In genomic region chr2:33108483-33109443, GRCh38 we compare ENCODE assay signal across 12 cellular contexts.
DNase-seq lines count a peak whose midpoint lies in the region; ATAC-seq and TF ChIP-seq lines count a peak whose summit lies in the region.
"Had no signal": no experiment of that assay in that cellular context is flagged by ENCODE, and none has a peak within 500 bp of the region (broad histone marks: within the 10 kb centered on the region; RNA-seq: fewer than 3 reads in every experiment).

No MANE protein-coding gene starts in this region.

- peak in 3 of 4 donors; percentile 28 to 54 (median 35) for ATAC-seq in psoas muscle
- no peak for ATAC-seq in activated T-cell treated with anti-CD3 and anti-CD28 coated beads, Interleukin-2, amount 50 U/mL, for 72 hours (replicated peaks in 1 of 2)
- ATAC-seq: activated naive CD8-positive, alpha-beta T cell treated with anti-CD3 and anti-CD28 coated beads, Interleukin-2, amount 50 U/mL, for 24 hours had no signal

- no peaks in the 10 kb centered on the region for H3K4me1 Mint-ChIP-seq in activated T-cell treated with anti-CD3 and anti-CD28 coated beads, Interleukin-2, amount 50 U/mL, for 72 hours (ENCODE audit: low read depth)
- H3K4me1 Mint-ChIP-seq: activated naive CD8-positive, alpha-beta T cell treated with anti-CD3 and anti-CD28 coated beads, Interleukin-2, amount 50 U/mL, for 24 hours had no signal

- intact Hi-C loops in psoas muscle (cut with DNase I), result no loop called here

- 71 to 85% (median 74%) methylated on average over 11 of the region's 11 CpGs for WGBS in psoas muscle, 3 donors

- H3K4me3 Mint-ChIP-seq in activated T-cell treated with anti-CD3 and anti-CD28 coated beads, Interleukin-2, amount 50 U/mL, for 72 hours, result no peak overlapping the region
- H3K4me3 Mint-ChIP-seq: activated naive CD8-positive, alpha-beta T cell treated with anti-CD3 and anti-CD28 coated beads, Interleukin-2, amount 50 U/mL, for 24 hours; CD4-positive, alpha-beta T cell had no signal

- H3K27me3 ChIP-seq in psoas muscle (ENCODE audit: insufficient read depth in 3 of 3, low read length in 2 of 3), result no peaks in the 10 kb centered on the region

- DNase-seq in EL (peak; percentile 46), amniotic epithelial cell (ENCODE audit: low read depth) (peak; percentile 56), glomerular visceral epithelial cell (ENCODE audit: extremely low spot score) (peak; percentile 6), psoas muscle (no peak), NOMO-1 (lab: John Stamatoyannopoulos, UW; ENCODE audit: unreplicated experiment in 2 of 2) (no peak), NCI-H526 (lab: John Stamatoyannopoulos, UW) (no peak), SW 1271 (lab: John Stamatoyannopoulos, UW) (no peak)
- DNase-seq in activated T-cell treated with anti-CD3 and anti-CD28 coated beads, Interleukin-2, amount 50 U/mL, for 72 hours, result no peak
- DNase-seq: activated naive CD8-positive, alpha-beta T cell treated with anti-CD3 and anti-CD28 coated beads, Interleukin-2, amount 50 U/mL, for 24 hours; CD4-positive, alpha-beta T cell; NCI-H1092; T-helper 1 cell had no signal

- H3K4me1 ChIP-seq in psoas muscle, result no peaks in the 10 kb centered on the region

- H3K36me3 ChIP-seq in psoas muscle (ENCODE audit: insufficient read depth in 1 of 2, low read depth in 1 of 2), result no peaks in the 10 kb centered on the region

- no peaks in the 10 kb centered on the region for H3K9me3 ChIP-seq in psoas muscle

- H3K36me3 Mint-ChIP-seq in activated T-cell treated with anti-CD3 and anti-CD28 coated beads, Interleukin-2, amount 50 U/mL, for 72 hours (ENCODE audit: insufficient read depth in 2 of 2), result no peaks in the 10 kb centered on the region

- peaks cover 47% of the 10 kb centered on the region for H3K27me3 Mint-ChIP-seq in activated T-cell treated with anti-CD3 and anti-CD28 coated beads, Interleukin-2, amount 50 U/mL, for 72 hours (ENCODE audit: low read depth)

- no peaks in the 10 kb centered on the region for H3K9me3 Mint-ChIP-seq in activated T-cell treated with anti-CD3 and anti-CD28 coated beads, Interleukin-2, amount 50 U/mL, for 72 hours
- H3K9me3 Mint-ChIP-seq: activated naive CD8-positive, alpha-beta T cell treated with anti-CD3 and anti-CD28 coated beads, Interleukin-2, amount 50 U/mL, for 24 hours; CD4-positive, alpha-beta T cell had no signal

- TF ChIP-seq CTCF in psoas muscle (IDR thresholded peaks at IDR 0.05), result no peak

- H3K27ac ChIP-seq in psoas muscle, result no peak overlapping the region

- no peak overlapping the region for H3K27ac Mint-ChIP-seq in activated T-cell treated with anti-CD3 and anti-CD28 coated beads, Interleukin-2, amount 50 U/mL, for 72 hours
- H3K27ac Mint-ChIP-seq: activated naive CD8-positive, alpha-beta T cell treated with anti-CD3 and anti-CD28 coated beads, Interleukin-2, amount 50 U/mL, for 24 hours; CD4-positive, alpha-beta T cell had no signal

- no peak overlapping the region for H3K4me3 ChIP-seq in psoas muscle

Comparison
In these comparisons a context has a peak if more than half of its experiments do, and no peak if none do; other contexts are left out.
1. DNase-seq: peak in EL (single experiment), amniotic epithelial cell (single experiment) and glomerular visceral epithelial cell (single experiment); none in psoas muscle (0 of 2), NOMO-1 (0 of 2), activated T-cell treated with anti-CD3 and anti-CD28 coated beads, Interleukin-2, amount 50 U/mL, for 72 hours (0 of 2), NCI-H526 (0 of 2) and SW 1271 (0 of 2).
2. ATAC-seq: peak in psoas muscle (3 of 4); none in activated T-cell treated with anti-CD3 and anti-CD28 coated beads, Interleukin-2, amount 50 U/mL, for 72 hours (0 of 2).